In the genomic region with DNA sequence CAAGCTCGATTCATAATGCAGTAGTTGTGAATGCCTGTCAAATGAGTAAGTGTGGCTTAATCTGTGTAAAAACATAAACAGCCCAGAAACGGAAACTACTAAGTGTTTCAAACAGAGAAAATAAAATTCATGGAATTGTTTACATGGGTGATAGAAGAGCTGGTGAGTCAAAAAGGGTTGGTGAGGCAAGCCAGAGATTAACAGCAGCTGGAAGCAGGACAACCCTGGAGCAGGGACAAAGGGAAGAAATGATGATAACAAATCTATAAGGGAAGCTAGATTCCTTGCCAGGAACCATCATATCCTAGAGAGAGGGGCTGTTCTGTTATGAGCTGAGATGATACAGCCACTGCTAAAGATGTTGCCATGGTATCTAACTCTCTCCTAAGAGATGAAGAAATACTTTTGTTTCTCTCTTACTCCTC, we compare ENCODE assay signal across 2 cellular contexts.
TF ChIP-seq lines count a peak whose summit lies in the region.

No MANE protein-coding gene starts in this region.

TF ChIP-seq in neural cell, 6 proteins besides CTCF, POLR2A, EP300 and RAD21 (continued from another document):
- TF ChIP-seq, protein P1, sequence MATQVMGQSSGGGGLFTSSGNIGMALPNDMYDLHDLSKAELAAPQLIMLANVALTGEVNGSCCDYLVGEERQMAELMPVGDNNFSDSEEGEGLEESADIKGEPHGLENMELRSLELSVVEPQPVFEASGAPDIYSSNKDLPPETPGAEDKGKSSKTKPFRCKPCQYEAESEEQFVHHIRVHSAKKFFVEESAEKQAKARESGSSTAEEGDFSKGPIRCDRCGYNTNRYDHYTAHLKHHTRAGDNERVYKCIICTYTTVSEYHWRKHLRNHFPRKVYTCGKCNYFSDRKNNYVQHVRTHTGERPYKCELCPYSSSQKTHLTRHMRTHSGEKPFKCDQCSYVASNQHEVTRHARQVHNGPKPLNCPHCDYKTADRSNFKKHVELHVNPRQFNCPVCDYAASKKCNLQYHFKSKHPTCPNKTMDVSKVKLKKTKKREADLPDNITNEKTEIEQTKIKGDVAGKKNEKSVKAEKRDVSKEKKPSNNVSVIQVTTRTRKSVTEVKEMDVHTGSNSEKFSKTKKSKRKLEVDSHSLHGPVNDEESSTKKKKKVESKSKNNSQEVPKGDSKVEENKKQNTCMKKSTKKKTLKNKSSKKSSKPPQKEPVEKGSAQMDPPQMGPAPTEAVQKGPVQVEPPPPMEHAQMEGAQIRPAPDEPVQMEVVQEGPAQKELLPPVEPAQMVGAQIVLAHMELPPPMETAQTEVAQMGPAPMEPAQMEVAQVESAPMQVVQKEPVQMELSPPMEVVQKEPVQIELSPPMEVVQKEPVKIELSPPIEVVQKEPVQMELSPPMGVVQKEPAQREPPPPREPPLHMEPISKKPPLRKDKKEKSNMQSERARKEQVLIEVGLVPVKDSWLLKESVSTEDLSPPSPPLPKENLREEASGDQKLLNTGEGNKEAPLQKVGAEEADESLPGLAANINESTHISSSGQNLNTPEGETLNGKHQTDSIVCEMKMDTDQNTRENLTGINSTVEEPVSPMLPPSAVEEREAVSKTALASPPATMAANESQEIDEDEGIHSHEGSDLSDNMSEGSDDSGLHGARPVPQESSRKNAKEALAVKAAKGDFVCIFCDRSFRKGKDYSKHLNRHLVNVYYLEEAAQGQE (IDR thresholded peaks at IDR 0.05; ENCODE audit: borderline replicate concordance) = no peak
- TF ChIP-seq MXI1 (conservative IDR thresholded peaks at IDR 0.05; ENCODE audit: poor library complexity, severe bottlenecking) = no peak
- TF ChIP-seq EZH2 (IDR thresholded peaks at IDR 0.05; ENCODE audit: borderline replicate concordance, insufficient read depth, low read length, poor library complexity, severe bottlenecking) = no peak

TF ChIP-seq in WTC11, 78 proteins besides CTCF, POLR2A, EP300 and RAD21 (continued from another document):
- TF ChIP-seq, protein P2, sequence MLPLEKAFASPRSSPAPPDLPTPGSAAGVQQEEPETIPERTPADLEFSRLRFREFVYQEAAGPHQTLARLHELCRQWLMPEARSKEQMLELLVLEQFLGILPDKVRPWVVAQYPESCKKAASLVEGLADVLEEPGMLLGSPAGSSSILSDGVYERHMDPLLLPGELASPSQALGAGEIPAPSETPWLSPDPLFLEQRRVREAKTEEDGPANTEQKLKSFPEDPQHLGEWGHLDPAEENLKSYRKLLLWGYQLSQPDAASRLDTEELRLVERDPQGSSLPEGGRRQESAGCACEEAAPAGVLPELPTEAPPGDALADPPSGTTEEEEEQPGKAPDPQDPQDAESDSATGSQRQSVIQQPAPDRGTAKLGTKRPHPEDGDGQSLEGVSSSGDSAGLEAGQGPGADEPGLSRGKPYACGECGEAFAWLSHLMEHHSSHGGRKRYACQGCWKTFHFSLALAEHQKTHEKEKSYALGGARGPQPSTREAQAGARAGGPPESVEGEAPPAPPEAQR (CRISPR knock-in tag; IDR thresholded peaks at IDR 0.05) = no peak
- TF ChIP-seq, protein P3, sequence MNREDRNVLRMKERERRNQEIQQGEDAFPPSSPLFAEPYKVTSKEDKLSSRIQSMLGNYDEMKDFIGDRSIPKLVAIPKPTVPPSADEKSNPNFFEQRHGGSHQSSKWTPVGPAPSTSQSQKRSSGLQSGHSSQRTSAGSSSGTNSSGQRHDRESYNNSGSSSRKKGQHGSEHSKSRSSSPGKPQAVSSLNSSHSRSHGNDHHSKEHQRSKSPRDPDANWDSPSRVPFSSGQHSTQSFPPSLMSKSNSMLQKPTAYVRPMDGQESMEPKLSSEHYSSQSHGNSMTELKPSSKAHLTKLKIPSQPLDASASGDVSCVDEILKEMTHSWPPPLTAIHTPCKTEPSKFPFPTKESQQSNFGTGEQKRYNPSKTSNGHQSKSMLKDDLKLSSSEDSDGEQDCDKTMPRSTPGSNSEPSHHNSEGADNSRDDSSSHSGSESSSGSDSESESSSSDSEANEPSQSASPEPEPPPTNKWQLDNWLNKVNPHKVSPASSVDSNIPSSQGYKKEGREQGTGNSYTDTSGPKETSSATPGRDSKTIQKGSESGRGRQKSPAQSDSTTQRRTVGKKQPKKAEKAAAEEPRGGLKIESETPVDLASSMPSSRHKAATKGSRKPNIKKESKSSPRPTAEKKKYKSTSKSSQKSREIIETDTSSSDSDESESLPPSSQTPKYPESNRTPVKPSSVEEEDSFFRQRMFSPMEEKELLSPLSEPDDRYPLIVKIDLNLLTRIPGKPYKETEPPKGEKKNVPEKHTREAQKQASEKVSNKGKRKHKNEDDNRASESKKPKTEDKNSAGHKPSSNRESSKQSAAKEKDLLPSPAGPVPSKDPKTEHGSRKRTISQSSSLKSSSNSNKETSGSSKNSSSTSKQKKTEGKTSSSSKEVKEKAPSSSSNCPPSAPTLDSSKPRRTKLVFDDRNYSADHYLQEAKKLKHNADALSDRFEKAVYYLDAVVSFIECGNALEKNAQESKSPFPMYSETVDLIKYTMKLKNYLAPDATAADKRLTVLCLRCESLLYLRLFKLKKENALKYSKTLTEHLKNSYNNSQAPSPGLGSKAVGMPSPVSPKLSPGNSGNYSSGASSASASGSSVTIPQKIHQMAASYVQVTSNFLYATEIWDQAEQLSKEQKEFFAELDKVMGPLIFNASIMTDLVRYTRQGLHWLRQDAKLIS (CRISPR knock-in tag; IDR thresholded peaks at IDR 0.05; ENCODE audit: borderline replicate concordance) = no peak
- TF ChIP-seq RORB (CRISPR knock-in tag; IDR thresholded peaks at IDR 0.05) = no peak
- TF ChIP-seq, protein P4, sequence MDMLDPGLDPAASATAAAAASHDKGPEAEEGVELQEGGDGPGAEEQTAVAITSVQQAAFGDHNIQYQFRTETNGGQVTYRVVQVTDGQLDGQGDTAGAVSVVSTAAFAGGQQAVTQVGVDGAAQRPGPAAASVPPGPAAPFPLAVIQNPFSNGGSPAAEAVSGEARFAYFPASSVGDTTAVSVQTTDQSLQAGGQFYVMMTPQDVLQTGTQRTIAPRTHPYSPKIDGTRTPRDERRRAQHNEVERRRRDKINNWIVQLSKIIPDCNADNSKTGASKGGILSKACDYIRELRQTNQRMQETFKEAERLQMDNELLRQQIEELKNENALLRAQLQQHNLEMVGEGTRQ (CRISPR knock-in tag; IDR thresholded peaks at IDR 0.05) = no peak
- no peak for TF ChIP-seq ZNF138 (CRISPR knock-in tag; conservative IDR thresholded peaks at IDR 0.05)
- no peak for TF ChIP-seq PRRX2 (CRISPR knock-in tag; IDR thresholded peaks at IDR 0.05)
- TF ChIP-seq, protein P5, sequence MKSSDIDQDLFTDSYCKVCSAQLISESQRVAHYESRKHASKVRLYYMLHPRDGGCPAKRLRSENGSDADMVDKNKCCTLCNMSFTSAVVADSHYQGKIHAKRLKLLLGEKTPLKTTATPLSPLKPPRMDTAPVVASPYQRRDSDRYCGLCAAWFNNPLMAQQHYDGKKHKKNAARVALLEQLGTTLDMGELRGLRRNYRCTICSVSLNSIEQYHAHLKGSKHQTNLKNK (CRISPR knock-in tag; IDR thresholded peaks at IDR 0.05) = no peak
- no peak for TF ChIP-seq ZNF263 (CRISPR knock-in tag; IDR thresholded peaks at IDR 0.05; ENCODE audit: low read depth)
